In genomic region chr1:182616130-182617074, GRCh38 we compare ENCODE assay signal across 8 cellular contexts. TPM values are rescaled to one million over a fixed set of nuclear protein-coding genes. Genes with fewer than 3 reads are reported as not detected.
DNase-seq lines count a peak whose midpoint lies in the region; ATAC-seq and TF ChIP-seq lines count a peak whose summit lies in the region.

No MANE protein-coding gene starts in this region.

- H3K36me3 ChIP-seq in mucosa of descending colon (ENCODE audit: low read depth) = no peaks in the 10 kb centered on the region

- intact Hi-C loops in mucosa of descending colon (cut with DNase I, micrococcal nuclease) = loop anchor here in 1 of 2 donors (5.0 kb wide), 1 partner anchor 161 kb away; no protein-coding TSS in a partner anchor

- no peak for TF ChIP-seq CTCF in choroid plexus epithelial cell (conservative IDR thresholded peaks at IDR 0.05; ENCODE audit: low read depth, low read length)
- no peak for TF ChIP-seq CTCF in mucosa of descending colon (IDR thresholded peaks at IDR 0.05)

- ATAC-seq in GM18868 (IDR thresholded peaks at IDR 0.05; ENCODE audit: unreplicated experiment) (peak; percentile 81), HG03095 (IDR thresholded peaks at IDR 0.05; ENCODE audit: unreplicated experiment) (peak; percentile 62), mucosa of descending colon (peak; percentile 62)

- no peaks in the 10 kb centered on the region for H3K9me3 ChIP-seq in mucosa of descending colon

- no peak overlapping the region for H3K4me3 ChIP-seq in choroid plexus epithelial cell (ENCODE audit: low read depth, low read length)
- no peak overlapping the region for H3K4me3 ChIP-seq in mucosa of descending colon

- H3K4me1 ChIP-seq in mucosa of descending colon (ENCODE audit: low read depth) = peaks cover 23% of the 10 kb centered on the region

- peak; percentile 94 for DNase-seq in NCI-H2171 (lab: John Stamatoyannopoulos, UW)
- DNase-seq in activated CD4-positive, alpha-beta T cell treated with anti-CD3 and anti-CD28 coated beads for 4 hours = peak; percentile 79 to 85
- DNase-seq in choroid plexus epithelial cell (ENCODE audit: low read depth) = peak; percentile 93
- peak; percentile 54 to 73 (median 61) for DNase-seq in mucosa of descending colon
- peak; percentile 49 to 57 for DNase-seq in stimulated activated CD8-positive, alpha-beta memory T cell treated with anti-CD3 and anti-CD28 coated beads, Interleukin-4, amount 100 ng/mL, for 1 hour (ENCODE audit: low read depth in 2 of 2, low spot score in 1 of 2)
- DNase-seq in RKO (ENCODE audit: low spot score) = no peak

RNA-seq across cellular contexts. Expression of gene RGS16, which starts 12.2 kb away (rescaled TPM):
- total RNA-seq in mucosa of descending colon = 1 to 10 TPM in 2 of 3 donors, under 1 TPM in 1; 0.61 to 2.3 (median 1.3) TPM

RNA-seq across cellular contexts. Expression of gene RNASEL, which starts 27.3 kb away (rescaled TPM):
- 10 to 100 TPM; 14.3 to 23.9 (median 16.3) TPM for total RNA-seq in mucosa of descending colon
